In genomic region chr12:8639936-8640335, GRCh38 we compare ENCODE assay signal across 17 cellular contexts. TPM values are rescaled to one million over a fixed set of nuclear protein-coding genes. Genes with fewer than 3 reads are reported as not detected.
"Had no signal": no experiment of that assay in that cellular context is flagged by ENCODE, and none has a peak within 500 bp of the region (broad histone marks: within the 10 kb centered on the region; RNA-seq: fewer than 3 reads in every experiment).

No MANE protein-coding gene starts in this region.

- H3K27ac Mint-ChIP-seq: activated B cell treated with CpG ODN at 0.5 μM for 24 hours; activated CD4-positive, alpha-beta memory T cell treated with anti-CD3 and anti-CD28 coated beads for 36 hours; activated naive CD8-positive, alpha-beta T cell; dendritic cell treated with granulocyte-macrophage colony-stimulating factor and Interleukin-4, amounts not matched to agents 40 ng/mL and 50 ng/mL, for 4 days; natural killer cell had no signal

- H3K27me3 ChIP-seq: cardiac muscle cell, hepatocyte, spleen, thyroid gland had no signal

- H3K79me2 ChIP-seq: hepatocyte had no signal

- H3K4me3 ChIP-seq: cardiac muscle cell, esophagus squamous epithelium, hepatocyte, spleen, thyroid gland had no signal

- DNase-seq: activated B cell treated with CpG ODN at 0.5 μM for 24 hours; activated CD4-positive, alpha-beta memory T cell treated with anti-CD3 and anti-CD28 coated beads for 36 hours; activated CD4-positive, alpha-beta T cell treated with anti-CD3 and anti-CD28 coated beads for 4 hours; effector CD8-positive, alpha-beta T cell; esophagus squamous epithelium; natural killer cell; nucleus accumbens; spleen; stimulated activated naive CD4-positive, alpha-beta T cell treated with Interleukin-2 at 50 U/mL for 16 hours; thyroid gland had no signal

- H3K9me3 Mint-ChIP-seq: activated B cell treated with CpG ODN at 0.5 μM for 24 hours; dendritic cell treated with granulocyte-macrophage colony-stimulating factor and Interleukin-4, amounts not matched to agents 40 ng/mL and 50 ng/mL, for 4 days; natural killer cell had no signal

- H3K4me1 ChIP-seq: thyroid gland had no signal

- H3K27ac ChIP-seq: cardiac muscle cell, hepatocyte, spleen, thyroid gland had no signal

- H3K9me3 ChIP-seq: esophagus squamous epithelium, thyroid gland had no signal

- H2AFZ ChIP-seq: hepatocyte had no signal

- H3K36me3 Mint-ChIP-seq: activated CD4-positive, alpha-beta memory T cell treated with anti-CD3 and anti-CD28 coated beads for 36 hours; activated naive CD8-positive, alpha-beta T cell; natural killer cell had no signal

- H3K4me2 ChIP-seq: hepatocyte had no signal

- H3K4me3 Mint-ChIP-seq: activated B cell treated with CpG ODN at 0.5 μM for 24 hours; activated CD4-positive, alpha-beta memory T cell treated with anti-CD3 and anti-CD28 coated beads for 36 hours; activated naive CD8-positive, alpha-beta T cell; dendritic cell treated with granulocyte-macrophage colony-stimulating factor and Interleukin-4, amounts not matched to agents 40 ng/mL and 50 ng/mL, for 4 days; natural killer cell had no signal

- H3K36me3 ChIP-seq: cardiac muscle cell, esophagus squamous epithelium, spleen, thyroid gland had no signal

- H3K27me3 Mint-ChIP-seq: activated B cell treated with CpG ODN at 0.5 μM for 24 hours; activated naive CD8-positive, alpha-beta T cell had no signal

- ATAC-seq: natural killer cell had no signal

RNA-seq across cellular contexts. Expression of gene MFAP5, which starts 22.7 kb away (rescaled TPM):
- total RNA-seq: activated CD4-positive, alpha-beta memory T cell treated with anti-CD3 and anti-CD28 coated beads for 36 hours; cardiac muscle cell; natural killer cell had no signal
- polyA plus RNA-seq: cardiac muscle cell had no signal

RNA-seq across cellular contexts. Expression of gene AICDA, which starts 27.3 kb away (rescaled TPM):
- total RNA-seq: activated CD4-positive, alpha-beta memory T cell treated with anti-CD3 and anti-CD28 coated beads for 36 hours; chondrocyte; esophagus squamous epithelium; lower leg skin; mesenteric fat pad; natural killer cell; thyroid gland had no signal
- polyA plus RNA-seq: cardiac muscle cell, hepatocyte had no signal
